ENCODE assay signal across 22 cellular contexts in the genomic region with DNA sequence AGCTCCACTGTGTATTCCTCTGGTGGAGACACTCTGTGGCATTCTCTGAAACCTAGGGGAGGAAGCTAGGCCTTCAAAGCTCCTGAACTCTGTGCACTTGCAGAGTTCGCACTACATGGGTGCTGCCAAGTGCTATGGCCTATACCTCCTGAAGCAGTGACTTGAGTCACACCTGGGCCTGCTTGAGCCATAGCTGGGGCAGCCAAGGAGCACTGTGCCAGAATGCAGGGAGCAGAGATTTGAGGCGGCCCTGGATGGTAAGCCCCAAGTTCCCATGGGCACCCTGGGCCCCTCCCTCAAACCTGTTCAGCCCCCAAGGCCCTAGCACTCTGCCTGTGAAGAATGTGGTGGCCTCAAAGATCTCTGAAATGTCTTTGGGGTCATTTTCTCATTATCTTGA.
"Had no signal": no experiment of that assay in that cellular context is flagged by ENCODE, and none has a peak within 500 bp of the region (broad histone marks: within the 10 kb centered on the region; RNA-seq: fewer than 3 reads in every experiment).

No MANE protein-coding gene starts in this region.

- H3K4me3 ChIP-seq: left ventricle myocardium inferior, transverse colon, vagina had no signal

- H3K4me1 ChIP-seq: left ventricle myocardium inferior, transverse colon, vagina had no signal

- DNase-seq: activated CD4-positive, alpha-beta T cell treated with anti-CD3 and anti-CD28 coated beads, Interleukin-2, amount 10 ng/mL, durations not matched to agents 7 days and 5 days; activated CD4-positive, CD25-positive, alpha-beta regulatory T cell treated with anti-CD3 and anti-CD28 coated beads, Interleukin-2, amount 50 U/mL, for 72 hours; activated CD8-positive, alpha-beta memory T cell treated with anti-CD3 and anti-CD28 coated beads, Interleukin-2, amount 10 ng/mL, durations not matched to agents 7 days and 5 days; activated CD8-positive, alpha-beta T cell treated with anti-CD3 and anti-CD28 coated beads for 36 hours; activated gamma-delta T cell; activated naive CD4-positive, alpha-beta T cell treated with anti-CD3 and anti-CD28 coated beads, Interleukin-2, amount 50 U/mL, for 16 hours; activated naive CD8-positive, alpha-beta T cell treated with anti-CD3 and anti-CD28 coated beads, Interleukin-2, amount 50 U/mL, for 24 hours; activated T-cell treated with anti-CD3 and anti-CD28 coated beads for 4 hours; anterior cingulate cortex; caudate nucleus; dermis blood vessel endothelial cell; effector CD8-positive, alpha-beta T cell; erythroblast; foreskin melanocyte; hypothalamus; left ventricle myocardium inferior; mammary epithelial cell; occipital lobe; stimulated activated CD4-positive, alpha-beta T cell treated with anti-CD3 and anti-CD28 coated beads, Interleukin-4, amount 100 ng/mL, for 24 hours; transverse colon; WERI-Rb-1 had no signal

- H3K36me3 ChIP-seq: left ventricle myocardium inferior, transverse colon, vagina, WERI-Rb-1 had no signal

- H3K27ac ChIP-seq: left ventricle myocardium inferior, transverse colon, vagina, WERI-Rb-1 had no signal

- H3K9me3 ChIP-seq: left ventricle myocardium inferior, transverse colon, vagina had no signal

- ATAC-seq: activated CD8-positive, alpha-beta memory T cell treated with anti-CD3 and anti-CD28 coated beads, Interleukin-2, amount 10 ng/mL, durations not matched to agents 7 days and 5 days; activated CD8-positive, alpha-beta T cell treated with anti-CD3 and anti-CD28 coated beads for 36 hours; activated naive CD8-positive, alpha-beta T cell treated with anti-CD3 and anti-CD28 coated beads, Interleukin-2, amount 50 U/mL, for 24 hours had no signal

- H3K27me3 ChIP-seq: transverse colon, vagina had no signal
